8 cellular contexts compared by ENCODE assay signal in the genomic region with DNA sequence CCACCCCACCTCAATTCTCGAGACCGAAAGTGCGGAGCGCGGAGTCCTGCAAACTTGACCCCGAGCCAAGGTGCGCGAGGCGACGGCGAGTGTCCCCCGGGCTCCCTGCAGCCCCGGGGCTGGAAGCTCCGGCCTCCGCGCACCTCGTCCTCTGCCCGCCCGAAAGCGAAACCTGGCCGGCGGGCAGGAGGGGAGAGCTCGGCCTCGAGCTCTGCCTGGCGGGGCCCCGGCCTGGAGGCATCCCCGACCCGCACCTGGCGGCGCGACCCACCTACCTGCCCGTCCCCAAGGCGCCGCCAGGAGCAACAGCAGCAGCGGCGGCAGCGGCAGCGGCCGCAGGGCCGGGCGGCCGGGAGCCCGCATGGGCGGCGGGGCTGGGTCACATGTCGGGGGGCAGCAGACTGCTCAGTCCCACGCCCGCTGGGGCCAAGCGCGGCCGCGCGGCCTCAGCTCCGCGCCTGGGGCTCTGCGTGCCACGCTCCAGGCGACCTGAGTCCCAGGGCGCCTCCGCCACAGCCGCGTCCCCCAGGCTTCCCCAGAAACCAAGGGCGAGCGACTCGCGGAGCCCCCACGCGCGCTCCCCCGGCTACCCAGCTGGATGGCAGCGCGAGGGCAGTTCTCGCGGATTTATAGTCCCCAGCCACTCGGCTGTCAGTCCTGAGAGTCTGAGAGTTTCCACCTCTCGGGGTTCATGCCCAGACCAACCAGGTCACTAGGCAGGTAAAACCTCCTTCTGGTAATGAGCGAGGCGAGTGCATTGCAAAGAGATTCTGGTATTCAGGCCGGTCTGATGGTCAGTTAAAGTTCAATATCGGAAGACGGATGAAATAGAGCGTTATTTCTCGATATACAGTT. TPM values are rescaled to one million over a fixed set of nuclear protein-coding genes. Genes with fewer than 3 reads are reported as not detected.
DNase-seq lines count a peak whose midpoint lies in the region; TF ChIP-seq lines count a peak whose summit lies in the region.

Gene IL20RA (minus strand): TSS at position 600 of the 855 bp plus-strand sequence. CDS start 237 bp downstream, at position 363.

- in situ Hi-C loops in mammary epithelial cell (cut with MboI; ENCODE audit: low sequenced_read_pairs in 2 of 2), result no loop called here

- peak; percentile 3 for DNase-seq in DMS79 (lab: John Stamatoyannopoulos, UW)
- DNase-seq in DMS79 treated with DMSO at 0.1 percent for 48 hours (lab: John Stamatoyannopoulos, UW), result no peak
- DNase-seq in MG63, result peak; percentile 35
- no peak for DNase-seq in mammary epithelial cell
- DNase-seq in islet precursor cell, result peak; percentile 57
- DNase-seq in spleen, result peak; percentile 80
- DNase-seq in GF-D8 (lab: John Stamatoyannopoulos, UW), result no peak
- DNase-seq in NCI-H446 (lab: John Stamatoyannopoulos, UW), result no peak

- H4K20me1 ChIP-seq in mammary epithelial cell (ENCODE audit: insufficient read depth, low read length), result no peaks in the 10 kb centered on the region

- H3K79me2 ChIP-seq in mammary epithelial cell (ENCODE audit: insufficient read depth, low read length), result no peaks in the 10 kb centered on the region

- dilution Hi-C loops in mammary epithelial cell (cut with HindIII; ENCODE audit: low sequenced_read_pairs), result no loop called here

- intact Hi-C loops in mammary epithelial cell (cut with micrococcal nuclease) (no loop called here), spleen (cut with DNase I; ENCODE audit: low total_unique reads) (no loop called here)

- TF ChIP-seq CTCF in mammary epithelial cell (conservative IDR thresholded peaks at IDR 0.05 in 1 of 2, IDR thresholded peaks at IDR 0.05 in 1 of 2; ENCODE audit: extremely low read depth in 1 of 2, insufficient read depth in 1 of 2, low read depth in 1 of 2, low read length in 2 of 2) (no peak), spleen (IDR thresholded peaks at IDR 0.05 in 8 of 11, conservative IDR thresholded peaks at IDR 0.05 in 3 of 11) (no peak)

- H3K27ac ChIP-seq in mammary epithelial cell (ENCODE audit: insufficient read depth, low read depth, low read length) (no peak within 1 kb of the TSS), spleen (no peak within 1 kb of the TSS)

- no peaks in the 10 kb centered on the region for H3K9me3 ChIP-seq in MG63
- H3K9me3 ChIP-seq in mammary epithelial cell (replicated peaks; ENCODE audit: insufficient read depth, low read length), result no peaks in the 10 kb centered on the region
- peaks cover 0 to 7% (median 0%) of the 10 kb centered on the region in 8 donors for H3K9me3 ChIP-seq in spleen

- peak within 1 kb of the TSS; percentile 94 for H2AFZ ChIP-seq in mammary epithelial cell (ENCODE audit: low read depth, low read length)

- no peaks in the 10 kb centered on the region for H3K36me3 ChIP-seq in MG63
- H3K36me3 ChIP-seq in mammary epithelial cell (ENCODE audit: insufficient read depth, low read length), result no peaks in the 10 kb centered on the region
- no peaks in the 10 kb centered on the region for H3K36me3 ChIP-seq in spleen

- peaks cover 7% of the 10 kb centered on the region for H3K27me3 ChIP-seq in MG63
- H3K27me3 ChIP-seq in mammary epithelial cell (ENCODE audit: insufficient read depth, low read length), result peaks cover 53% of the 10 kb centered on the region
- H3K27me3 ChIP-seq in spleen (replicated peaks in 1 of 7), result peaks cover 0 to 93% (median 46%) of the 10 kb centered on the region in 7 donors

- no TSS peak for BruUV-seq in mammary epithelial cell (replicated peaks; lab: Mats Ljungman, UMichigan)

- no peak within 1 kb of the TSS for H3K9ac ChIP-seq in mammary epithelial cell (ENCODE audit: insufficient read depth, low read length)

- no peak for TF ChIP-seq POLR2A in spleen (IDR thresholded peaks at IDR 0.05)

- WGBS in mammary epithelial cell (ENCODE audit: low coverage, missing lambda C conversion rate), result 51% methylated on average over 13 of the region's 83 CpGs
- 16 to 76% (median 17%) methylated on average over 12 to 83 of the region's 83 CpGs for WGBS in spleen, 5 donors

- H3K4me3 ChIP-seq in MG63, result peak within 1 kb of the TSS; percentile 67
- H3K4me3 ChIP-seq in mammary epithelial cell (replicated peaks in 1 of 3; ENCODE audit: insufficient read depth in 1 of 3, low read depth in 2 of 3, low read length in 3 of 3), result peak within 1 kb of the TSS; percentile 68 to 80 (median 72)
- H3K4me3 ChIP-seq in spleen, result peak within 1 kb of the TSS; percentile 50 to 78 (median 72)

- CTCF ChIA-PET in mammary epithelial cell (lab: Charles Lee; ENCODE audit: low non-redundant PET), result interaction anchor here (0.6 kb wide), 1 partner anchor 50 kb away, joined by 3 read pairs; no protein-coding TSS in a partner anchor

- peak within 1 kb of the TSS; percentile 98 for H3K4me2 ChIP-seq in mammary epithelial cell (ENCODE audit: insufficient read depth, low read depth, low read length)

- peaks cover 10% of the 10 kb centered on the region for H3K4me1 ChIP-seq in mammary epithelial cell (ENCODE audit: insufficient read depth, low read length)
- H3K4me1 ChIP-seq in spleen, result peaks cover 0 to 18% (median 11%) of the 10 kb centered on the region in 6 donors

RNA-seq across cellular contexts. Expression of gene IL20RA, which starts in this region (rescaled TPM):
- 0.03 TPM in 1 of 2 replicates, not detected in the other for total RNA-seq in MG63 (2014; rRNA removed; shearing (Covaris generic); ENCODE audit: low replicate concordance)
- total RNA-seq in mammary epithelial cell, result not detected
- polyA plus RNA-seq in mammary epithelial cell, result 0.01 TPM
- polyA minus RNA-seq in mammary epithelial cell, result not detected
- total RNA-seq in spleen, result not detected
- under 1 TPM in 1 of 3 donors, not detected in 2; 0.03 TPM for polyA plus RNA-seq in spleen

Comparison
In these comparisons a context has a peak if more than half of its experiments do, and no peak if none do; other contexts are left out.
1. DNase-seq: peak in DMS79 (single experiment) and islet precursor cell (single experiment); none in DMS79 treated with DMSO at 0.1 percent for 48 hours (single experiment), mammary epithelial cell (single experiment), GF-D8 (single experiment) and NCI-H446 (0 of 2).
2. Peak in DNase-seq and H3K4me3 ChIP-seq in MG63; RNA of the gene not detected or under 1 TPM.
3. Peak in DNase-seq and H3K4me3 ChIP-seq in spleen; RNA of the gene not detected or under 1 TPM.
4. Peak in every context shown above with its lines, with median percentiles within 50 percentile points of each other: H3K4me3 ChIP-seq.